In genomic region chr11:114111369-114112042, GRCh38 we compare ENCODE assay signal across 12 cellular contexts. TPM values are rescaled to one million over a fixed set of nuclear protein-coding genes. Genes with fewer than 3 reads are reported as not detected.
DNase-seq lines count a peak whose midpoint lies in the region; ATAC-seq and TF ChIP-seq lines count a peak whose summit lies in the region.
"Had no signal": no experiment of that assay in that cellular context is flagged by ENCODE, and none has a peak within 500 bp of the region (broad histone marks: within the 10 kb centered on the region; RNA-seq: fewer than 3 reads in every experiment).

No MANE protein-coding gene starts in this region.

- peaks cover 22% of the 10 kb centered on the region for H3K4me1 Mint-ChIP-seq in WTC11
- peaks cover 10% of the 10 kb centered on the region for H3K4me1 Mint-ChIP-seq in activated CD4-positive, alpha-beta memory T cell treated with anti-CD3 and anti-CD28 coated beads for 36 hours (ENCODE audit: low read depth)
- H3K4me1 Mint-ChIP-seq in activated naive CD4-positive, alpha-beta T cell treated with anti-CD3 and anti-CD28 coated beads, Interleukin-2, amount 10 ng/mL, durations not matched to agents 7 days and 5 days: peaks cover 14% of the 10 kb centered on the region

- DNase-seq in A673 (ENCODE audit: low spot score) (peak; percentile 19), adipocyte (ENCODE audit: low read depth) (peak; percentile 16), heart left ventricle (no peak), psoas muscle (no peak), WTC11 (ENCODE audit: low spot score) (no peak), NCI-H187 (lab: John Stamatoyannopoulos, UW) (no peak)
- DNase-seq in activated CD4-positive, alpha-beta memory T cell treated with anti-CD3 and anti-CD28 coated beads for 36 hours: no peak
- DNase-seq in activated naive CD4-positive, alpha-beta T cell treated with anti-CD3 and anti-CD28 coated beads, Interleukin-2, amount 10 ng/mL, durations not matched to agents 7 days and 5 days: no peak
- DNase-seq: activated gamma-delta T cell treated with Interleukin-2 at 50 U/mL for 16 hours; AML-193; stimulated activated naive CD4-positive, alpha-beta T cell treated with Interleukin-2 at 50 U/mL for 16 hours; T-helper 17 cell had no signal

- ATAC-seq in heart left ventricle (peak; percentile 10 to 72 (median 35)), psoas muscle (no peak), WTC11 (no peak)
- ATAC-seq: T-helper 17 cell had no signal

- no peak overlapping the region for H3K4me3 ChIP-seq in A673 (ENCODE audit: low read depth, low read length, poor library complexity, severe bottlenecking)
- peak overlapping the region; percentile 63 for H3K4me3 ChIP-seq in adipocyte (ENCODE audit: low read length)
- peak overlapping the region in 9 of 12 donors; percentile 7 to 47 (median 36) for H3K4me3 ChIP-seq in heart left ventricle
- H3K4me3 ChIP-seq in psoas muscle: peak overlapping the region; percentile 40

- H3K27ac Mint-ChIP-seq in WTC11: no peak overlapping the region
- no peak overlapping the region for H3K27ac Mint-ChIP-seq in activated CD4-positive, alpha-beta memory T cell treated with anti-CD3 and anti-CD28 coated beads for 36 hours
- H3K27ac Mint-ChIP-seq in activated naive CD4-positive, alpha-beta T cell treated with anti-CD3 and anti-CD28 coated beads, Interleukin-2, amount 10 ng/mL, durations not matched to agents 7 days and 5 days: no peak overlapping the region
- H3K27ac Mint-ChIP-seq: T-helper 17 cell had no signal

- H3K27me3 Mint-ChIP-seq in WTC11 (ENCODE audit: low read depth): no peaks in the 10 kb centered on the region
- H3K27me3 Mint-ChIP-seq in activated CD4-positive, alpha-beta memory T cell treated with anti-CD3 and anti-CD28 coated beads for 36 hours: peaks cover 3% of the 10 kb centered on the region
- peaks cover 86% of the 10 kb centered on the region for H3K27me3 Mint-ChIP-seq in activated naive CD4-positive, alpha-beta T cell treated with anti-CD3 and anti-CD28 coated beads, Interleukin-2, amount 10 ng/mL, durations not matched to agents 7 days and 5 days

- no peaks in the 10 kb centered on the region for H3K36me3 ChIP-seq in A673 (ENCODE audit: insufficient read depth, low read length, poor library complexity, severe bottlenecking)
- H3K36me3 ChIP-seq in adipocyte (ENCODE audit: control insufficient read depth, insufficient read depth, low read length, severe bottlenecking): peaks cover 42% of the 10 kb centered on the region
- H3K36me3 ChIP-seq in heart left ventricle: peaks cover 0 to 3% (median 0%) of the 10 kb centered on the region in 9 donors
- peaks cover 0 to 5% of the 10 kb centered on the region in 2 donors for H3K36me3 ChIP-seq in psoas muscle (ENCODE audit: insufficient read depth in 1 of 2, low read depth in 1 of 2)

- TF ChIP-seq POLR2A in heart left ventricle (IDR thresholded peaks at IDR 0.05): no peak

- no TSS peak for BruUV-seq in A673 (replicated peaks; lab: Mats Ljungman, UMichigan)

- no peak for TF ChIP-seq CTCF in A673 (conservative IDR thresholded peaks at IDR 0.05; ENCODE audit: low read depth, low read length)
- TF ChIP-seq CTCF in heart left ventricle (IDR thresholded peaks at IDR 0.05): peak in 1 of 12 donors; percentile 23
- no peak for TF ChIP-seq CTCF in psoas muscle (IDR thresholded peaks at IDR 0.05)
- TF ChIP-seq CTCF in WTC11 (IDR thresholded peaks at IDR 0.05): no peak

- no peaks in the 10 kb centered on the region for H3K27me3 ChIP-seq in A673 (replicated peaks; ENCODE audit: insufficient read depth, low read depth, low read length, poor library complexity)
- no peaks in the 10 kb centered on the region for H3K27me3 ChIP-seq in adipocyte (replicated peaks; ENCODE audit: control insufficient read depth, insufficient read depth, low read length)
- no peaks in the 10 kb centered on the region for H3K27me3 ChIP-seq in heart left ventricle
- H3K27me3 ChIP-seq in psoas muscle (ENCODE audit: insufficient read depth in 3 of 3, low read length in 2 of 3): no peaks in the 10 kb centered on the region

- POLR2A ChIA-PET in A673 (lab: Charles Lee; ENCODE audit: low non-redundant PET): interaction anchor here (0.5 kb wide), 1 partner anchor 28 kb away, joined by 8 read pairs; no protein-coding TSS in a partner anchor
- POLR2A ChIA-PET in WTC11 (lab: Charles Lee): no interaction called here
- POLR2A ChIA-PET in activated CD4-positive, alpha-beta memory T cell treated with anti-CD3 and anti-CD28 coated beads for 36 hours (lab: Charles Lee): no interaction called here

- no peak overlapping the region for H3K4me3 Mint-ChIP-seq in WTC11
- H3K4me3 Mint-ChIP-seq in activated CD4-positive, alpha-beta memory T cell treated with anti-CD3 and anti-CD28 coated beads for 36 hours: no peak overlapping the region
- no peak overlapping the region for H3K4me3 Mint-ChIP-seq in activated naive CD4-positive, alpha-beta T cell treated with anti-CD3 and anti-CD28 coated beads, Interleukin-2, amount 10 ng/mL, durations not matched to agents 7 days and 5 days
- H3K4me3 Mint-ChIP-seq: T-helper 17 cell had no signal

- CTCF ChIA-PET in A673 (lab: Charles Lee): no interaction called here
- CTCF ChIA-PET in WTC11 (lab: Charles Lee): interaction anchor here (0.6 kb wide), 1 partner anchor 13 kb away, joined by 3 read pairs; no protein-coding TSS in a partner anchor
- CTCF ChIA-PET in activated CD4-positive, alpha-beta memory T cell treated with anti-CD3 and anti-CD28 coated beads for 36 hours (lab: Charles Lee): no interaction called here
- CTCF ChIA-PET in activated naive CD4-positive, alpha-beta T cell treated with anti-CD3 and anti-CD28 coated beads, Interleukin-2, amount 10 ng/mL, durations not matched to agents 7 days and 5 days (lab: Charles Lee): no interaction called here

- H3K9me3 ChIP-seq in A673 (ENCODE audit: low read depth, low read length, poor library complexity, severe bottlenecking): no peaks in the 10 kb centered on the region
- H3K9me3 ChIP-seq in adipocyte (ENCODE audit: control insufficient read depth, low read length): no peaks in the 10 kb centered on the region
- no peaks in the 10 kb centered on the region for H3K9me3 ChIP-seq in heart left ventricle
- no peaks in the 10 kb centered on the region for H3K9me3 ChIP-seq in psoas muscle

- H3K27ac ChIP-seq in A673 (ENCODE audit: low read depth, low read length, poor library complexity, severe bottlenecking): no peak overlapping the region
- H3K27ac ChIP-seq in heart left ventricle: peak overlapping the region; percentile 59 to 87 (median 74)
- peak overlapping the region; percentile 99 for H3K27ac ChIP-seq in psoas muscle

- intact Hi-C loops in A673 (cut with micrococcal nuclease; ENCODE audit: unreplicated experiment) (no loop called here), heart left ventricle (cut with DNase I) (loop anchor here in 5 of 10 donors (2.0 to 10.0 kb wide), 4 partner anchors 36 to 51 kb away; no protein-coding TSS in a partner anchor), psoas muscle (cut with DNase I) (no loop called here)
- intact Hi-C loops in activated CD4-positive, alpha-beta memory T cell treated with anti-CD3 and anti-CD28 coated beads for 36 hours (cut with micrococcal nuclease): no loop called here

- H3K9me3 Mint-ChIP-seq in WTC11: no peaks in the 10 kb centered on the region
- no peaks in the 10 kb centered on the region for H3K9me3 Mint-ChIP-seq in activated CD4-positive, alpha-beta memory T cell treated with anti-CD3 and anti-CD28 coated beads for 36 hours
- H3K9me3 Mint-ChIP-seq in activated naive CD4-positive, alpha-beta T cell treated with anti-CD3 and anti-CD28 coated beads, Interleukin-2, amount 10 ng/mL, durations not matched to agents 7 days and 5 days: no peaks in the 10 kb centered on the region

- H3K9ac ChIP-seq in adipocyte (ENCODE audit: low read length): peak overlapping the region; percentile 77

- peaks cover 17% of the 10 kb centered on the region for H3K4me1 ChIP-seq in A673 (ENCODE audit: insufficient read depth, low read length, poor library complexity, severe bottlenecking)
- peaks cover 95% of the 10 kb centered on the region for H3K4me1 ChIP-seq in adipocyte (ENCODE audit: control insufficient read depth, insufficient read depth, low read length)
- peaks cover 16 to 99% (median 71%) of the 10 kb centered on the region in 12 donors for H3K4me1 ChIP-seq in heart left ventricle
- H3K4me1 ChIP-seq in psoas muscle: peaks cover 98% of the 10 kb centered on the region

- no peaks in the 10 kb centered on the region for H3K36me3 Mint-ChIP-seq in WTC11
- H3K36me3 Mint-ChIP-seq in activated CD4-positive, alpha-beta memory T cell treated with anti-CD3 and anti-CD28 coated beads for 36 hours: no peaks in the 10 kb centered on the region
- no peaks in the 10 kb centered on the region for H3K36me3 Mint-ChIP-seq in activated naive CD4-positive, alpha-beta T cell treated with anti-CD3 and anti-CD28 coated beads, Interleukin-2, amount 10 ng/mL, durations not matched to agents 7 days and 5 days

- WGBS in heart left ventricle, 4 donors: 30 to 54% (median 36%) methylated on average over 6 of the region's 6 CpGs
- WGBS in psoas muscle, 3 donors: 33 to 58% (median 38%) methylated on average over 6 of the region's 6 CpGs

TF ChIP-seq in WTC11, 78 proteins besides CTCF, POLR2A, EP300 and RAD21:
- TF ChIP-seq USF2 (CRISPR knock-in tag; IDR thresholded peaks at IDR 0.05) (no peak), FOXK1 (CRISPR knock-in tag; IDR thresholded peaks at IDR 0.05) (no peak), CBFB (CRISPR knock-in tag; IDR thresholded peaks at IDR 0.05; ENCODE audit: low read depth) (no peak), TEAD4 (CRISPR knock-in tag; IDR thresholded peaks at IDR 0.05) (no peak), JAZF1 (CRISPR knock-in tag; IDR thresholded peaks at IDR 0.05) (no peak), ETV6 (CRISPR knock-in tag; IDR thresholded peaks at IDR 0.05) (no peak)

RNA-seq across cellular contexts. Expression of gene ZBTB16, which starts 52.0 kb away (rescaled TPM):
- total RNA-seq in A673 (2021): 12.0 and 14.1 TPM in 2 replicates
- total RNA-seq in heart left ventricle: 100 to 1,000 TPM in 2 of 9 donors, 10 to 100 TPM in 7; 15.3 to 130 (median 62.8) TPM
- polyA plus RNA-seq in heart left ventricle: 10 to 100 TPM; 44.0 to 86.1 TPM
- total RNA-seq in psoas muscle: 100 to 1,000 TPM in 3 of 4 donors, 10 to 100 TPM in 1; 11.7 to 299 (median 183) TPM
- polyA plus RNA-seq in psoas muscle: 10 to 100 TPM; 12.0 to 89.8 (median 45.2) TPM
- total RNA-seq in WTC11 (2021): 0.34 to 0.57 TPM (median 0.55 TPM) in 3 replicates
- 1 to 10 TPM; 7.7 to 9.7 TPM for total RNA-seq in activated CD4-positive, alpha-beta memory T cell treated with anti-CD3 and anti-CD28 coated beads for 36 hours

Comparison
In these comparisons a context has a peak if more than half of its experiments do, and no peak if none do; other contexts are left out.
1. DNase-seq: peak in A673 (single experiment) and adipocyte (single experiment); none in heart left ventricle (0 of 5), psoas muscle (0 of 2), WTC11 (single experiment), NCI-H187 (0 of 2), activated CD4-positive, alpha-beta memory T cell treated with anti-CD3 and anti-CD28 coated beads for 36 hours (single experiment) and activated naive CD4-positive, alpha-beta T cell treated with anti-CD3 and anti-CD28 coated beads, Interleukin-2, amount 10 ng/mL, durations not matched to agents 7 days and 5 days (single experiment).
2. ATAC-seq: peak in heart left ventricle (4 of 4); none in psoas muscle (0 of 4) and WTC11 (single experiment).